In genomic region chr1:200724064-200724463, GRCh38 we compare ENCODE assay signal across 1 cellular context.
TF ChIP-seq lines count a peak whose summit lies in the region.

No MANE protein-coding gene starts in this region.

TF ChIP-seq in HCT116, 20 proteins besides CTCF, POLR2A, EP300 and RAD21 (continued from another document):
- TF ChIP-seq, protein P1, sequence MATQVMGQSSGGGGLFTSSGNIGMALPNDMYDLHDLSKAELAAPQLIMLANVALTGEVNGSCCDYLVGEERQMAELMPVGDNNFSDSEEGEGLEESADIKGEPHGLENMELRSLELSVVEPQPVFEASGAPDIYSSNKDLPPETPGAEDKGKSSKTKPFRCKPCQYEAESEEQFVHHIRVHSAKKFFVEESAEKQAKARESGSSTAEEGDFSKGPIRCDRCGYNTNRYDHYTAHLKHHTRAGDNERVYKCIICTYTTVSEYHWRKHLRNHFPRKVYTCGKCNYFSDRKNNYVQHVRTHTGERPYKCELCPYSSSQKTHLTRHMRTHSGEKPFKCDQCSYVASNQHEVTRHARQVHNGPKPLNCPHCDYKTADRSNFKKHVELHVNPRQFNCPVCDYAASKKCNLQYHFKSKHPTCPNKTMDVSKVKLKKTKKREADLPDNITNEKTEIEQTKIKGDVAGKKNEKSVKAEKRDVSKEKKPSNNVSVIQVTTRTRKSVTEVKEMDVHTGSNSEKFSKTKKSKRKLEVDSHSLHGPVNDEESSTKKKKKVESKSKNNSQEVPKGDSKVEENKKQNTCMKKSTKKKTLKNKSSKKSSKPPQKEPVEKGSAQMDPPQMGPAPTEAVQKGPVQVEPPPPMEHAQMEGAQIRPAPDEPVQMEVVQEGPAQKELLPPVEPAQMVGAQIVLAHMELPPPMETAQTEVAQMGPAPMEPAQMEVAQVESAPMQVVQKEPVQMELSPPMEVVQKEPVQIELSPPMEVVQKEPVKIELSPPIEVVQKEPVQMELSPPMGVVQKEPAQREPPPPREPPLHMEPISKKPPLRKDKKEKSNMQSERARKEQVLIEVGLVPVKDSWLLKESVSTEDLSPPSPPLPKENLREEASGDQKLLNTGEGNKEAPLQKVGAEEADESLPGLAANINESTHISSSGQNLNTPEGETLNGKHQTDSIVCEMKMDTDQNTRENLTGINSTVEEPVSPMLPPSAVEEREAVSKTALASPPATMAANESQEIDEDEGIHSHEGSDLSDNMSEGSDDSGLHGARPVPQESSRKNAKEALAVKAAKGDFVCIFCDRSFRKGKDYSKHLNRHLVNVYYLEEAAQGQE (IDR thresholded peaks at IDR 0.05; ENCODE audit: low read depth), result no peak
